In the genomic region with DNA sequence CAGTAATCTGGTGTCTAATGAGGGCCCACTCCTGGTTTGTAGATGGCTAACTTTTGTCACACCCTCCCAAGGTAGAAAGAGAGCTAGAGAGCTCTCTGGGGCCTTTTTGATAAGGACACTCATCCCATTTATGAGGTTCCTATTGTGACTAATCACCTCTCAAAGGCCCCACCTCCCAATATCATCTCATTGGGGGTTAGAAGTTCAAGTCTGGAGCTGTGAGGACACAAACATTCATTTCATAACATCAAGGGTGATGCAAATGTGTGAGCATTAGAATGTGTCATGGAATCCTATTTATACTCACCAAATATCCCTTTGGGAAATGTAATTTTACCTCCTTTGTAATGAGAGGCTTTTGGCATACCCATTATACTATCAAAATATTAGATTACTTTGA, we compare ENCODE assay signal across 24 cellular contexts.
"Had no signal": no experiment of that assay in that cellular context is flagged by ENCODE, and none has a peak within 500 bp of the region (broad histone marks: within the 10 kb centered on the region; RNA-seq: fewer than 3 reads in every experiment).

No MANE protein-coding gene starts in this region.

- H3K36me3 ChIP-seq: colonic mucosa, esophagus squamous epithelium, gastrocnemius medialis, neural progenitor cell, right lobe of liver, stomach, thyroid gland, vagina had no signal

- H3K27ac ChIP-seq: colonic mucosa, esophagus squamous epithelium, gastrocnemius medialis, neural progenitor cell, parathyroid adenoma, right lobe of liver, stomach, thyroid gland, vagina had no signal

- H3K9me3 ChIP-seq: colonic mucosa, esophagus squamous epithelium, gastrocnemius medialis, right lobe of liver, stomach, thyroid gland, vagina had no signal

- H3K27me3 ChIP-seq: colonic mucosa, esophagus squamous epithelium, gastrocnemius medialis, neural progenitor cell, right lobe of liver, stomach, thyroid gland, vagina had no signal

- H3K4me3 ChIP-seq: colonic mucosa, esophagus squamous epithelium, gastrocnemius medialis, lung, neural progenitor cell, right lobe of liver, stomach, thyroid gland, vagina had no signal

- ATAC-seq: gastrocnemius medialis; left lobe of liver; naive thymus-derived CD4-positive, alpha-beta T cell; right lobe of liver; stimulated activated effector memory CD8-positive, alpha-beta T cell treated with anti-CD3 and anti-CD28 coated beads, Interleukin-12 subunit alpha, Interleukin-12 subunit beta, amount 100 ng/mL, for 72 hours had no signal

- H3K4me1 ChIP-seq: colonic mucosa, esophagus squamous epithelium, gastrocnemius medialis, neural progenitor cell, parathyroid adenoma, right lobe of liver, stomach, thyroid gland, vagina had no signal

- DNase-seq: colonic mucosa; effector CD8-positive, alpha-beta T cell; endodermal cell; erythroblast; esophagus squamous epithelium; gastrocnemius medialis; head of caudate nucleus; kidney; mesenchymal stem cell; midbrain; naive thymus-derived CD4-positive, alpha-beta T cell; right lobe of liver; stimulated activated CD4-positive, alpha-beta T cell treated with anti-CD3 and anti-CD28 coated beads, Interleukin-2, amount 100 ng/mL, for 24 hours; stimulated activated CD4-positive, alpha-beta T cell treated with anti-CD3 and anti-CD28 coated beads, Interleukin-4, amount 100 ng/mL, for 24 hours; stimulated activated naive CD4-positive, alpha-beta T cell treated with Interleukin-2 at 50 U/mL for 16 hours; stomach; thyroid gland; trophoblast cell had no signal
